ENCODE assay signal across 34 cellular contexts in genomic region chr7:118046086-118046485, GRCh38.
A peak's percentile ranks its signal among the peaks of the same experiment; 100 is the strongest.
DNase-seq lines count a peak whose midpoint lies in the region; ATAC-seq, FAIRE-seq and TF ChIP-seq lines count a peak whose summit lies in the region.
"Had no signal": no experiment of that assay in that cellular context is flagged by ENCODE, and none has a peak within 500 bp of the region (broad histone marks: within the 10 kb centered on the region; RNA-seq: fewer than 3 reads in every experiment).

No MANE protein-coding gene starts in this region.

- TF ChIP-seq RAD21 in H1 (IDR thresholded peaks at IDR 0.05 in 1 of 2, conservative IDR thresholded peaks at IDR 0.05 in 1 of 2; ENCODE audit: low read depth in 2 of 2, low read length in 2 of 2), result no peak

- H3K56ac ChIP-seq in H1 (replicated peaks; ENCODE audit: insufficient read length, low read depth, low read length), result no peak overlapping the region

- no peak overlapping the region for H2AFZ ChIP-seq in H1 (ENCODE audit: low read length)
- H2AFZ ChIP-seq in trophoblast cell (ENCODE audit: insufficient read depth, low read length, poor library complexity), result no peak overlapping the region
- H2AFZ ChIP-seq in PC-3 (ENCODE audit: low read length), result no peak overlapping the region

- H3K79me2 ChIP-seq in H1 (ENCODE audit: control insufficient read depth in 1 of 2, insufficient read depth in 2 of 2, low read length in 2 of 2), result no peaks in the 10 kb centered on the region
- no peaks in the 10 kb centered on the region for H3K79me2 ChIP-seq in trophoblast cell (ENCODE audit: control insufficient read depth, insufficient read depth, low read length, poor library complexity)
- H3K79me2 ChIP-seq in PC-3 (ENCODE audit: low read length), result no peaks in the 10 kb centered on the region

- BruUV-seq in PC-3 (replicated peaks; lab: Mats Ljungman, UMichigan), result no TSS peak

- 95% methylated on average over 2 of the region's 2 CpGs; no CpG with 5 or more reads in 1 of the 2 experiments for WGBS in H1 (ENCODE audit: extremely low coverage in 1 of 2, insufficient coverage in 1 of 2, insufficient read length in 1 of 2, insufficient replicate concordance in 2 of 2, low coverage in 1 of 2, low lambda C conversion rate in 2 of 2, missing lambda C conversion rate in 1 of 2), 2 experiments
- no CpG with 5 or more reads among the region's 2 CpGs for WGBS in trophoblast cell (ENCODE audit: extremely low coverage, insufficient coverage, insufficient read length)

- H3K9ac ChIP-seq in H1 (replicated peaks in 1 of 4; ENCODE audit: extremely low read depth in 1 of 4, low read depth in 3 of 4, low read length in 3 of 4) (no peak overlapping the region), trophoblast cell (ENCODE audit: low read length) (no peak overlapping the region), PC-3 (ENCODE audit: low read length) (no peak overlapping the region)
- H3K9ac ChIP-seq: BLaER1; BLaER1 treated with 17β-estradiol and CSF1 and Interleukin-3, amounts not matched to agents 10 nM and 100 nM had no signal

- no peak overlapping the region for H3K23ac ChIP-seq in H1 (ENCODE audit: insufficient read length)
- no peak overlapping the region for H3K23ac ChIP-seq in trophoblast cell (ENCODE audit: low read length)

- no peak overlapping the region for H2BK20ac ChIP-seq in H1 (ENCODE audit: low read length)

- H3K9me2 ChIP-seq in PC-3 (replicated peaks; ENCODE audit: low read length), result no peaks in the 10 kb centered on the region

- H3K9me3 ChIP-seq in H1 (ENCODE audit: insufficient read depth in 2 of 2, low read depth in 1 of 2, low read length in 1 of 2) (no peaks in the 10 kb centered on the region), trophoblast cell (ENCODE audit: insufficient read depth, low read depth, low read length) (no peaks in the 10 kb centered on the region), PC-3 (ENCODE audit: low read length) (no peaks in the 10 kb centered on the region)
- H3K9me3 ChIP-seq: A549; BE2C; BLaER1; BLaER1 treated with 17β-estradiol and CSF1 and Interleukin-3, amounts not matched to agents 10 nM and 100 nM; Caco-2 had no signal

- H2BK5ac ChIP-seq in H1 (ENCODE audit: low read depth, low read length) (no peak overlapping the region), trophoblast cell (ENCODE audit: low read depth, low read length, poor library complexity) (no peak overlapping the region)

- DNase-seq in H1 (ENCODE audit: low read depth in 1 of 2, low spot score in 2 of 2) (no peak), head of caudate nucleus (peak in 40 of 42 donors; percentile 7 to 84 (median 48)), trophoblast cell (no peak), putamen (ENCODE audit: low spot score) (peak; percentile 68), NCI-H2107 (lab: John Stamatoyannopoulos, UW) (no peak), AG08396 (ENCODE audit: low spot score) (no peak), PC-3 (no peak), Right ventricle myocardium inferior (ENCODE audit: missing footprints) (no peak)
- DNase-seq: 8988T; ACHN; AML-193; BE2C; C1 segment of cervical spinal cord; Caco-2; Calu3; CD4-positive, alpha-beta memory T cell; CD4-positive, alpha-beta T cell; CD4-positive, CD25-positive, alpha-beta regulatory T cell; CD8-positive, alpha-beta memory T cell; CD8-positive, alpha-beta T cell; COR-L47; DMS 273 treated with DMSO at 0.1 percent for 48 hours; DMS153; DMS53; DMS79; DMS79 treated with DMSO at 0.1 percent for 48 hours; DND-41; EL had no signal

- no peak for FAIRE-seq in H1 (lab: Jason Lieb, UNC)
- FAIRE-seq: D721Med had no signal

- no peaks in the 10 kb centered on the region for H3K79me1 ChIP-seq in H1 (ENCODE audit: low read depth, low read length)
- peaks cover 10% of the 10 kb centered on the region for H3K79me1 ChIP-seq in trophoblast cell (ENCODE audit: low read length)

- H3K4me2 ChIP-seq in H1 (ENCODE audit: insufficient read depth in 1 of 2, low read depth in 2 of 2, low read length in 2 of 2) (no peak overlapping the region), trophoblast cell (ENCODE audit: low read length) (no peak overlapping the region), PC-3 (ENCODE audit: low read length) (no peak overlapping the region)
- H3K4me2 ChIP-seq: A549; BLaER1; BLaER1 treated with 17β-estradiol and CSF1 and Interleukin-3, amounts not matched to agents 10 nM and 100 nM had no signal

- intact Hi-C loops in head of caudate nucleus (cut with DNase I) (no loop called here), PC-3 (cut with micrococcal nuclease) (no loop called here), Right ventricle myocardium inferior (cut with DNase I) (no loop called here)

- no peak for ATAC-seq in PC-3
- no peak for ATAC-seq in Right ventricle myocardium inferior
- ATAC-seq: A549; CD8-positive, alpha-beta T cell had no signal

- no peaks in the 10 kb centered on the region for H3K4me1 ChIP-seq in H1 (replicated peaks in 1 of 4; ENCODE audit: control insufficient read depth in 3 of 4, insufficient read depth in 4 of 4, low read length in 3 of 4)
- H3K4me1 ChIP-seq in trophoblast cell (ENCODE audit: control insufficient read depth in 1 of 2, insufficient read depth in 2 of 2, low read length in 2 of 2), result peaks cover 5 to 7% of the 10 kb centered on the region in 2 experiments
- no peaks in the 10 kb centered on the region for H3K4me1 ChIP-seq in PC-3 (ENCODE audit: insufficient read depth, low read length)
- H3K4me1 ChIP-seq: A549, BE2C, BLaER1, Caco-2 had no signal

- H3F3A ChIP-seq in PC-3 (ENCODE audit: low read length, unreplicated experiment), result no peaks in the 10 kb centered on the region

- H4K20me1 ChIP-seq in H1 (replicated peaks in 1 of 2; ENCODE audit: control insufficient read depth in 1 of 2, insufficient read depth in 2 of 2, low read length in 2 of 2), result no peaks in the 10 kb centered on the region
- no peaks in the 10 kb centered on the region for H4K20me1 ChIP-seq in PC-3 (ENCODE audit: low read length)
- H4K20me1 ChIP-seq: BLaER1; BLaER1 treated with 17β-estradiol and CSF1 and Interleukin-3, amounts not matched to agents 10 nM and 100 nM had no signal

- H3K4me3 ChIP-seq in H1 (ENCODE audit: extremely low read depth in 1 of 4, insufficient read depth in 2 of 4, low read depth in 3 of 4, low read length in 4 of 4) (no peak overlapping the region), trophoblast cell (ENCODE audit: low read depth, low read length) (no peak overlapping the region), PC-3 (ENCODE audit: low read length) (no peak overlapping the region)
- H3K4me3 ChIP-seq: A549; BLaER1; BLaER1 treated with 17β-estradiol and CSF1 and Interleukin-3, amounts not matched to agents 10 nM and 100 nM had no signal

- no peak overlapping the region for H2BK15ac ChIP-seq in H1 (ENCODE audit: low read length)

- no peak overlapping the region for H2BK120ac ChIP-seq in H1 (replicated peaks; ENCODE audit: low read depth, low read length)
- H2BK120ac ChIP-seq in trophoblast cell (ENCODE audit: insufficient read depth, low read length, poor library complexity), result no peak overlapping the region

- no peak overlapping the region for H3K27ac ChIP-seq in H1 (ENCODE audit: low read depth, low read length)
- H3K27ac ChIP-seq in trophoblast cell (ENCODE audit: low read depth, low read length), result no peak overlapping the region
- no peak overlapping the region for H3K27ac ChIP-seq in PC-3 (ENCODE audit: low read length)
- H3K27ac ChIP-seq: 22Rv1; A549; BLaER1; BLaER1 treated with 17β-estradiol and CSF1 and Interleukin-3, amounts not matched to agents 10 nM and 100 nM; C4-2B had no signal

- POLR2A ChIA-PET in H1 (lab: Charles Lee; ENCODE audit: partially characterized antibody), result no interaction called here
- POLR2A ChIA-PET in PC-3 (lab: Charles Lee; ENCODE audit: unreplicated experiment), result no interaction called here

- TF ChIP-seq CTCF in H1 (IDR thresholded peaks at IDR 0.05; ENCODE audit: control extremely low read depth in 1 of 3, insufficient read depth in 1 of 3, low read depth in 1 of 3, low read length in 3 of 3) (no peak), PC-3 (conservative IDR thresholded peaks at IDR 0.05; ENCODE audit: low read depth, low read length) (no peak)

- no peaks in the 10 kb centered on the region; the same call in 1 of the 2 replicates for H3K23me2 ChIP-seq in H1 (ENCODE audit: low read depth, low read length)

- CTCF ChIA-PET in H1 (lab: Charles Lee; ENCODE audit: partially characterized antibody) (interaction anchor here (1.2 kb wide), 1 partner anchor 23 kb away, joined by 4 read pairs; no protein-coding TSS in a partner anchor), PC-3 (lab: Charles Lee) (no interaction called here)

- H2AK5ac ChIP-seq in H1 (ENCODE audit: low read depth, low read length) (no peak overlapping the region), trophoblast cell (ENCODE audit: low read length) (no peak overlapping the region)

- H3K36me3 ChIP-seq in H1 (ENCODE audit: control insufficient read depth in 2 of 4, insufficient read depth in 4 of 4, low read length in 3 of 4) (no peaks in the 10 kb centered on the region), trophoblast cell (ENCODE audit: control insufficient read depth in 1 of 2, insufficient read depth in 2 of 2, low read length in 2 of 2) (no peaks in the 10 kb centered on the region), PC-3 (ENCODE audit: low read depth, low read length) (no peaks in the 10 kb centered on the region)
- H3K36me3 ChIP-seq: BE2C; BLaER1; BLaER1 treated with 17β-estradiol and CSF1 and Interleukin-3, amounts not matched to agents 10 nM and 100 nM had no signal

- H4K91ac ChIP-seq in H1 (replicated peaks; ENCODE audit: insufficient read length, low read length), result no peak overlapping the region
- no peak overlapping the region for H4K91ac ChIP-seq in trophoblast cell (ENCODE audit: low read depth, low read length)

- no peak for TF ChIP-seq POLR2A in H1 (IDR thresholded peaks at IDR 0.05; ENCODE audit: control extremely low read depth in 1 of 2, low read depth in 2 of 2, low read length in 2 of 2)

- H4K5ac ChIP-seq in H1 (ENCODE audit: insufficient read length, low read depth, low read length), result no peak overlapping the region

- H3K14ac ChIP-seq in H1 (ENCODE audit: insufficient read length), result no peak overlapping the region
- H3K14ac ChIP-seq in trophoblast cell (ENCODE audit: low read length), result no peak overlapping the region

- H3K4ac ChIP-seq in H1 (replicated peaks; ENCODE audit: insufficient read length, low read depth, low read length), result peak overlapping the region; percentile 41
- H3K4ac ChIP-seq in trophoblast cell (ENCODE audit: low read depth, low read length), result no peak overlapping the region

- H3K18ac ChIP-seq in H1 (ENCODE audit: extremely low read depth, low read length) (no peak overlapping the region), trophoblast cell (ENCODE audit: low read length) (no peak overlapping the region)

- no peaks in the 10 kb centered on the region for H3K27me3 ChIP-seq in H1 (replicated peaks in 1 of 4; ENCODE audit: control insufficient read depth in 3 of 4, extremely low read depth in 1 of 4, insufficient read depth in 3 of 4, low read length in 3 of 4)
- no peaks in the 10 kb centered on the region for H3K27me3 ChIP-seq in trophoblast cell (ENCODE audit: insufficient read depth, low read length)
- no peaks in the 10 kb centered on the region for H3K27me3 ChIP-seq in PC-3 (ENCODE audit: low read length)
- H3K27me3 ChIP-seq: BE2C; BLaER1; BLaER1 treated with 17β-estradiol and CSF1 and Interleukin-3, amounts not matched to agents 10 nM and 100 nM had no signal

- H2BK12ac ChIP-seq in H1 (ENCODE audit: low read depth, low read length), result no peak overlapping the region
- peak overlapping the region; percentile 8 for H2BK12ac ChIP-seq in trophoblast cell (ENCODE audit: low read length)

- H4K12ac ChIP-seq in trophoblast cell (ENCODE audit: low read depth, low read length), result no peak overlapping the region

- no peak for TF ChIP-seq EP300 in H1 (IDR thresholded peaks at IDR 0.05; ENCODE audit: borderline replicate concordance in 1 of 2, low read depth in 2 of 2, low read length in 2 of 2)

- H4K8ac ChIP-seq in H1 (ENCODE audit: extremely low read depth, insufficient read depth, low read length) (no peak overlapping the region), trophoblast cell (ENCODE audit: low read depth, low read length) (no peak overlapping the region)

Comparison
In these comparisons a context has a peak if more than half of its experiments do, and no peak if none do; other contexts are left out.
1. DNase-seq: peak in head of caudate nucleus (40 of 42) and putamen (single experiment); none in H1 (0 of 2), trophoblast cell (0 of 2), NCI-H2107 (single experiment), AG08396 (single experiment), PC-3 (single experiment) and Right ventricle myocardium inferior (single experiment).